In the genomic region with DNA sequence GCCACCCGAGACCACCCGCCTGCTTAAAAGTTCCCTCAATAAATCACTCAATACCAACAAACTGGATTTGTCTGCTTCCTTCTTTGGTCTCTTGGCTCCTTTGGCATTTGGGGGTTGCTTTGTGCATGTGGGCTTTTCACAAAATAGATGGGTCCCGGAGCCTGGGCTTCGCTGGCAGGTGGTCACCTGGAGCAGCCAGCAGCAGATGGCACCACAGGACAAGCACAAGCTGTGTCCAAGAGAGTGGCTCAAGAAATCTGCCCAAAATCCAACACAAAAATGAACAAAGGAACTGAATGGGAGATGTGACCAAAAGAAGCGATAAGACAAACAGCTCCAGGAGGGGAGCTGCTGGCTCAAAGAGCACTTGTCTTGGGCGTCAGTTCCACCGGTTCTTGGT, we compare ENCODE assay signal across 14 cellular contexts. TPM values are rescaled to one million over a fixed set of nuclear protein-coding genes. Genes with fewer than 3 reads are reported as not detected.
"Had no signal": no experiment of that assay in that cellular context is flagged by ENCODE, and none has a peak within 500 bp of the region (broad histone marks: within the 10 kb centered on the region; RNA-seq: fewer than 3 reads in every experiment).

No MANE protein-coding gene starts in this region.

RNA-seq across cellular contexts. Expression of a gene that starts 6.2 kb away (rescaled TPM):
- total RNA-seq: activated B cell treated with CpG ODN at 0.5 μM for 24 hours; activated CD4-positive, alpha-beta memory T cell treated with anti-CD3 and anti-CD28 coated beads for 36 hours; activated CD4-positive, alpha-beta memory T cell treated with anti-CD3 and anti-CD28 coated beads, Interleukin-2, amount 10 ng/mL, durations not matched to agents 7 days and 5 days; activated CD4-positive, alpha-beta T cell treated with anti-CD3 and anti-CD28 coated beads for 36 hours; activated CD4-positive, alpha-beta T cell treated with anti-CD3 and anti-CD28 coated beads, Interleukin-2, amount 10 ng/mL, durations not matched to agents 24 days and 14 days; activated CD4-positive, alpha-beta T cell treated with anti-CD3 and anti-CD28 coated beads, Interleukin-2, amount 10 ng/mL, durations not matched to agents 7 days and 5 days; activated CD8-positive, alpha-beta memory T cell treated with anti-CD3 and anti-CD28 coated beads for 36 hours; activated CD8-positive, alpha-beta memory T cell treated with anti-CD3 and anti-CD28 coated beads, Interleukin-2, amount 10 ng/mL, durations not matched to agents 7 days and 5 days; activated CD8-positive, alpha-beta T cell treated with anti-CD3 and anti-CD28 coated beads for 36 hours; activated CD8-positive, alpha-beta T cell treated with anti-CD3 and anti-CD28 coated beads, Interleukin-2, amount 10 ng/mL, durations not matched to agents 7 days and 5 days; T-helper 1 cell treated with Interleukin-12 subunit alpha and Interleukin-12 subunit beta and Interleukin-4 antibody, amounts not matched to agents 30 ng/mL and 1 ng/mL, for 36 hours; T-helper 17 cell; T-helper 2 cell treated with Interferon-gamma antibody and Interleukin-4, amounts not matched to agents 100 ng/mL and 5 ng/mL, for 36 hours; WTC11 had no signal
